In the genomic region with DNA sequence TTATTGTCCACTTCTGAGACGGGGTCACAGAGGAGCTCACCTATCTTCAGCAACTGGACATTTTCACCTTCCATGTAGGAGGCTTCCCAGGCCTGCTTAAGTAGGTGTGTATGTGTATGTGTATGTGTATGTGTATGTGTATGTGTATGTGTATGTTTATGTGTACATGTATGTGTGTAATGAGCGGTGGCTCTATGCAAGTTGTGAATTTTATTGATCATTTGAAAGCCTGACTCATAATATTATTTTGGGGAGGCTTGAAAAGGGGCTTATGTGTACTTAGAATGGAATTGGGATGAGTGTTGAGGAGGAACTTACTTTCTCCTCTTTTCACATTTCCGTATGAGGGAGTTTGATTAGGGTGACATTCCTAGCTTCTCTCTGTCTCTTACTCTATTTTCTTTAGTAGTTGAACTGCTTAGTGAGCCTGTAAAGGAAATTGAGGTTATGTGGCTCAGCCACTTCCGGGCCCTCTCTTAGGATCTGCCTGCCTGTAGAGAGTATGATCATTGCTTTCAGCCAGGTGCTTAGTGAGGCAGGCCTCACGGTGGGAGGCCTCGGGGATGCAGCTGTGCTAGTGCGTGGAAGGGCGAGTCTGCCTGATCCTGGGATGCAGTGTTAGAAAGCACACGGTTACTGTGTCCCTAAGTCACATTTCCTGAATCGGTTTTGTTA, we compare ENCODE assay signal across 9 cellular contexts.
A peak's percentile ranks its signal among the peaks of the same experiment; 100 is the strongest.
DNase-seq lines count a peak whose midpoint lies in the region; ATAC-seq and TF ChIP-seq lines count a peak whose summit lies in the region.
"Had no signal": no experiment of that assay in that cellular context is flagged by ENCODE, and none has a peak within 500 bp of the region (broad histone marks: within the 10 kb centered on the region; RNA-seq: fewer than 3 reads in every experiment).

No MANE protein-coding gene starts in this region.

- CTCF ChIA-PET in GM10248 (lab: Yijun Ruan, JAX), result interaction anchor here (1.0 to 16.0 kb wide), 10 partner anchors 7 to 634 kb away, joined by 3 to 300 read pairs (median 4); a partner anchor contains a TSS

- no peak overlapping the region for H4K5ac ChIP-seq in mesendoderm (ENCODE audit: low read length)

- peaks cover 24 to 38% (median 35%) of the 10 kb centered on the region in 3 donors for H3K4me1 Mint-ChIP-seq in IgD-negative memory B cell

- no peak overlapping the region for H3K27ac ChIP-seq in mesendoderm (ENCODE audit: low read depth, low read length)

- H2BK120ac ChIP-seq in mesendoderm (ENCODE audit: low read depth, low read length), result no peak overlapping the region

- no peak overlapping the region for H2BK15ac ChIP-seq in mesendoderm (replicated peaks; ENCODE audit: low read depth)

- H3K79me2 ChIP-seq in mesendoderm (ENCODE audit: control insufficient read depth, insufficient read depth, low read length), result no peaks in the 10 kb centered on the region

- H2BK5ac ChIP-seq in mesendoderm (ENCODE audit: low read length), result no peak overlapping the region

- H3K36me3 Mint-ChIP-seq in IgD-negative memory B cell, result peaks cover 2% of the 10 kb centered on the region

- H2AK5ac ChIP-seq in mesendoderm (ENCODE audit: low read length), result no peak overlapping the region

- no peak for TF ChIP-seq CTCF in GM10248 (IDR thresholded peaks at IDR 0.05; ENCODE audit: control extremely low read depth, extremely low read depth, low read depth, missing control alignments)

- H3K27me3 Mint-ChIP-seq in IgD-negative memory B cell, result peaks cover 1% of the 10 kb centered on the region

- no peaks in the 10 kb centered on the region for H3K36me3 ChIP-seq in mesendoderm (ENCODE audit: control insufficient read depth, insufficient read depth, low read length)

- no peak overlapping the region for H3K4me2 ChIP-seq in mesendoderm (ENCODE audit: low read length)

- no peaks in the 10 kb centered on the region for H3K9me3 Mint-ChIP-seq in IgD-negative memory B cell

- ATAC-seq in GM21447 (IDR thresholded peaks at IDR 0.05; ENCODE audit: unreplicated experiment), result peak; percentile 77
- ATAC-seq: HCT116 had no signal

- no peak overlapping the region for H3K4ac ChIP-seq in mesendoderm (ENCODE audit: low read depth, low read length)

- POLR2A ChIA-PET in GM10248 (lab: Yijun Ruan, JAX), result interaction anchor here (0.6 to 0.8 kb wide), 2 partner anchors 61 to 63 kb away, joined by 3 to 4 read pairs; a partner anchor contains a TSS

- no CpG with 5 or more reads among the region's 10 CpGs for WGBS in mesendoderm (ENCODE audit: extremely low coverage, insufficient coverage, low lambda C conversion rate)

- no peaks in the 10 kb centered on the region for H3K79me1 ChIP-seq in mesendoderm (ENCODE audit: low read length)

- H3K4me1 ChIP-seq in mesendoderm (ENCODE audit: control insufficient read depth, low read depth, low read length), result peaks cover 2% of the 10 kb centered on the region

- no peak overlapping the region for H4K8ac ChIP-seq in mesendoderm (ENCODE audit: low read depth, low read length)

- H3K27ac Mint-ChIP-seq in IgD-negative memory B cell, result peak overlapping the region; percentile 0 to 87 (median 1)

- no peak overlapping the region for H3K4me3 ChIP-seq in mesendoderm (ENCODE audit: low read length)

- H3K23ac ChIP-seq in mesendoderm (ENCODE audit: low read length), result no peak overlapping the region

- DNase-seq in GM10248 (ENCODE audit: extremely low spot score) (peak; percentile 59), mesendoderm (no peak), DMS53 (lab: John Stamatoyannopoulos, UW) (no peak), inferior parietal cortex (ENCODE audit: extremely low spot score) (no peak), medulla oblongata (ENCODE audit: extremely low spot score) (no peak)
- DNase-seq in activated CD4-positive, alpha-beta T cell treated with anti-CD3 and anti-CD28 coated beads for 48 hours, result peak; percentile 74

- peak overlapping the region in 3 of 4 donors; percentile 32 to 86 (median 72) for H3K4me3 Mint-ChIP-seq in IgD-negative memory B cell

- H3K18ac ChIP-seq in mesendoderm (ENCODE audit: low read length), result no peak overlapping the region

- H3K9ac ChIP-seq in mesendoderm (ENCODE audit: low read length), result no peak overlapping the region

- no peaks in the 10 kb centered on the region for H3K27me3 ChIP-seq in mesendoderm (ENCODE audit: insufficient read depth, low read length, poor library complexity)

- H3K56ac ChIP-seq in mesendoderm (ENCODE audit: low read length), result peak overlapping the region; percentile 19

Comparison
In these comparisons a context has a peak if more than half of its experiments do, and no peak if none do; other contexts are left out.
1. DNase-seq: peak in GM10248 (single experiment) and activated CD4-positive, alpha-beta T cell treated with anti-CD3 and anti-CD28 coated beads for 48 hours (single experiment); none in mesendoderm (single experiment), DMS53 (single experiment), inferior parietal cortex (single experiment) and medulla oblongata (single experiment).